Comparison of ENCODE assay signal across 2 cellular contexts in genomic region chr1:93353286-93353685, GRCh38.
TF ChIP-seq lines count a peak whose summit lies in the region.

No MANE protein-coding gene starts in this region.

TF ChIP-seq in HEK293, 187 proteins besides CTCF, POLR2A, EP300 and RAD21:
- TF ChIP-seq, protein P1, sequence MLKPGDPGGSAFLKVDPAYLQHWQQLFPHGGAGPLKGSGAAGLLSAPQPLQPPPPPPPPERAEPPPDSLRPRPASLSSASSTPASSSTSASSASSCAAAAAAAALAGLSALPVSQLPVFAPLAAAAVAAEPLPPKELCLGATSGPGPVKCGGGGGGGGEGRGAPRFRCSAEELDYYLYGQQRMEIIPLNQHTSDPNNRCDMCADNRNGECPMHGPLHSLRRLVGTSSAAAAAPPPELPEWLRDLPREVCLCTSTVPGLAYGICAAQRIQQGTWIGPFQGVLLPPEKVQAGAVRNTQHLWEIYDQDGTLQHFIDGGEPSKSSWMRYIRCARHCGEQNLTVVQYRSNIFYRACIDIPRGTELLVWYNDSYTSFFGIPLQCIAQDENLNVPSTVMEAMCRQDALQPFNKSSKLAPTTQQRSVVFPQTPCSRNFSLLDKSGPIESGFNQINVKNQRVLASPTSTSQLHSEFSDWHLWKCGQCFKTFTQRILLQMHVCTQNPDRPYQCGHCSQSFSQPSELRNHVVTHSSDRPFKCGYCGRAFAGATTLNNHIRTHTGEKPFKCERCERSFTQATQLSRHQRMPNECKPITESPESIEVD (tag by site-specific recombination; IDR thresholded peaks at IDR 0.05): peak; percentile 68
- TF ChIP-seq ZNF561 (tag by site-specific recombination; IDR thresholded peaks at IDR 0.05; ENCODE audit: borderline replicate concordance) (no peak), ZNF24 (tag by site-specific recombination; IDR thresholded peaks at IDR 0.05) (no peak)

TF ChIP-seq in K562, 482 proteins besides CTCF, POLR2A, EP300 and RAD21 (continued from another document):
- TF ChIP-seq, protein P2, sequence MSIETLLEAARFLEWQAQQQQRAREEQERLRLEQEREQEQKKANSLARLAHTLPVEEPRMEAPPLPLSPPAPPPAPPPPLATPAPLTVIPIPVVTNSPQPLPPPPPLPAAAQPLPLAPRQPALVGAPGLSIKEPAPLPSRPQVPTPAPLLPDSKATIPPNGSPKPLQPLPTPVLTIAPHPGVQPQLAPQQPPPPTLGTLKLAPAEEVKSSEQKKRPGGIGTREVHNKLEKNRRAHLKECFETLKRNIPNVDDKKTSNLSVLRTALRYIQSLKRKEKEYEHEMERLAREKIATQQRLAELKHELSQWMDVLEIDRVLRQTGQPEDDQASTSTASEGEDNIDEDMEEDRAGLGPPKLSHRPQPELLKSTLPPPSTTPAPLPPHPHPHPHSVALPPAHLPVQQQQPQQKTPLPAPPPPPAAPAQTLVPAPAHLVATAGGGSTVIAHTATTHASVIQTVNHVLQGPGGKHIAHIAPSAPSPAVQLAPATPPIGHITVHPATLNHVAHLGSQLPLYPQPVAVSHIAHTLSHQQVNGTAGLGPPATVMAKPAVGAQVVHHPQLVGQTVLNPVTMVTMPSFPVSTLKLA (conservative IDR thresholded peaks at IDR 0.05): no peak
- TF ChIP-seq KDM5B (IDR thresholded peaks at IDR 0.05; ENCODE audit: insufficient replicate concordance, low read depth, low read length) (no peak), TBL1XR1 (IDR thresholded peaks at IDR 0.05; ENCODE audit: low read length in 2 of 2) (no peak)
